15 cellular contexts compared by ENCODE assay signal in genomic region chr11:75626692-75627536, GRCh38. TPM values are rescaled to one million over a fixed set of nuclear protein-coding genes. Genes with fewer than 3 reads are reported as not detected.
DNase-seq lines count a peak whose midpoint lies in the region; FAIRE-seq and TF ChIP-seq lines count a peak whose summit lies in the region.
"Had no signal": no experiment of that assay in that cellular context is flagged by ENCODE, and none has a peak within 500 bp of the region (broad histone marks: within the 10 kb centered on the region; RNA-seq: fewer than 3 reads in every experiment).

No MANE protein-coding gene starts in this region.

- H3K9me3 ChIP-seq in ascending aorta = no peaks in the 10 kb centered on the region
- H3K9me3 ChIP-seq: uterus had no signal

- H3K27me3 Mint-ChIP-seq in nephron progenitor cell (ENCODE audit: low read depth, poor library complexity) = peaks cover 84% of the 10 kb centered on the region

- peak overlapping the region; percentile 34 for H3K27ac Mint-ChIP-seq in nephron progenitor cell
- H3K27ac Mint-ChIP-seq: activated CD4-positive, alpha-beta T cell treated with anti-CD3 and anti-CD28 coated beads for 36 hours had no signal

- FAIRE-seq in bronchial epithelial cell (lab: Jason Lieb, UNC) (no peak), GM12891 (lab: Jason Lieb, UNC) (no peak)

- no peak overlapping the region for H3K4me3 ChIP-seq in bronchial epithelial cell (ENCODE audit: low read depth, low read length)
- H3K4me3 ChIP-seq in ascending aorta = no peak overlapping the region
- H3K4me3 ChIP-seq: uterus had no signal

- no peak for TF ChIP-seq POLR2A in GM12891 (IDR thresholded peaks at IDR 0.05; ENCODE audit: low read depth, low read length)

- intact Hi-C loops in ascending aorta (cut with DNase I) = no loop called here

- no peaks in the 10 kb centered on the region for H3K36me3 ChIP-seq in bronchial epithelial cell (ENCODE audit: control insufficient read depth, insufficient read depth, low read length)
- H3K36me3 ChIP-seq in ascending aorta = no peaks in the 10 kb centered on the region
- H3K36me3 ChIP-seq: uterus had no signal

- no peak overlapping the region for H3K4me3 Mint-ChIP-seq in nephron progenitor cell
- H3K4me3 Mint-ChIP-seq: activated CD4-positive, alpha-beta T cell treated with anti-CD3 and anti-CD28 coated beads for 36 hours; activated T-cell treated with anti-CD3 and anti-CD28 coated beads, Interleukin-2, amount 50 U/mL, for 4 hours had no signal

- peaks cover 0 to 4% of the 10 kb centered on the region in 2 donors for H3K4me1 ChIP-seq in ascending aorta
- H3K4me1 ChIP-seq: uterus had no signal

- H3K4me1 Mint-ChIP-seq in nephron progenitor cell = peaks cover 38% of the 10 kb centered on the region
- H3K4me1 Mint-ChIP-seq: activated CD4-positive, alpha-beta T cell treated with anti-CD3 and anti-CD28 coated beads for 36 hours had no signal

- peak; percentile 42 for DNase-seq in Daoy (ENCODE audit: low read depth)
- DNase-seq in NCI-H748 (lab: John Stamatoyannopoulos, UW; ENCODE audit: unreplicated experiment) = peak; percentile 87
- DNase-seq in bronchial epithelial cell (ENCODE audit: low read depth) = peak; percentile 4
- no peak for DNase-seq in nephron progenitor cell
- no peak for DNase-seq in NOMO-1 treated with DMSO at 0.1 percent for 48 hours (lab: John Stamatoyannopoulos, UW; ENCODE audit: unreplicated experiment)
- no peak for DNase-seq in GM12891 (ENCODE audit: insufficient read length, low spot score)
- DNase-seq in ascending aorta (ENCODE audit: low spot score in 2 of 2) = no peak
- DNase-seq in NCI-H1417 treated with DMSO at 0.1 percent for 48 hours (lab: John Stamatoyannopoulos, UW) = no peak
- DNase-seq: activated CD4-positive, alpha-beta T cell treated with anti-CD3 and anti-CD28 coated beads for 36 hours; activated T-cell treated with anti-CD3 and anti-CD28 coated beads, Interleukin-2, amount 50 U/mL, for 4 hours; NCI-H2107; stimulated activated CD4-positive, alpha-beta T cell treated with anti-CD3 and anti-CD28 coated beads, Interleukin-4, amount 100 ng/mL, for 24 hours; stimulated activated naive CD4-positive, alpha-beta T cell; uterus had no signal

- TF ChIP-seq CTCF in bronchial epithelial cell (IDR thresholded peaks at IDR 0.05; ENCODE audit: insufficient read depth, low read length, severe bottlenecking) (no peak), nephron progenitor cell (IDR thresholded peaks at IDR 0.05) (no peak), ascending aorta (IDR thresholded peaks at IDR 0.05) (no peak)

- no peaks in the 10 kb centered on the region for H3K27me3 ChIP-seq in bronchial epithelial cell (ENCODE audit: control insufficient read depth, insufficient read depth, low read length)
- no peaks in the 10 kb centered on the region for H3K27me3 ChIP-seq in ascending aorta
- H3K27me3 ChIP-seq: uterus had no signal

- no peak overlapping the region for H3K27ac ChIP-seq in ascending aorta
- H3K27ac ChIP-seq: uterus had no signal

- H3K36me3 Mint-ChIP-seq in nephron progenitor cell (ENCODE audit: low read depth) = no peaks in the 10 kb centered on the region

- no peaks in the 10 kb centered on the region for H3K9me3 Mint-ChIP-seq in nephron progenitor cell
- H3K9me3 Mint-ChIP-seq: activated T-cell treated with anti-CD3 and anti-CD28 coated beads, Interleukin-2, amount 50 U/mL, for 4 hours had no signal

TF ChIP-seq in GM12891, 5 proteins besides CTCF, POLR2A, EP300 and RAD21:
- TF ChIP-seq POLR2AphosphoS5 (IDR thresholded peaks at IDR 0.05; ENCODE audit: low read depth, low read length) (no peak), TAF1 (IDR thresholded peaks at IDR 0.05; ENCODE audit: low read depth, low read length) (no peak), PAX5 (IDR thresholded peaks at IDR 0.05; ENCODE audit: insufficient read depth, low read length, severe bottlenecking) (no peak), SPI1 (IDR thresholded peaks at IDR 0.05; ENCODE audit: low read depth, low read length) (no peak), POU2F2 (IDR thresholded peaks at IDR 0.05; ENCODE audit: low read depth, low read length) (no peak)
TF ChIP-seq in GM12891: peak in this region for 0.

RNA-seq across cellular contexts. Expression of gene MAP6, which starts 41.9 kb away (rescaled TPM):
- 0.36 and 0.40 TPM in 2 replicates for total RNA-seq in Daoy (2014; rRNA removed; shearing (Covaris generic))
- total RNA-seq in bronchial epithelial cell (0.13 TPM in 1 of 2 replicates, not detected in the other), ascending aorta (15.8 TPM)
- polyA plus RNA-seq in GM12891 (2012; ENCODE audit: low read depth, missing spikeins) = 0.01 TPM
- total RNA-seq: activated T-cell treated with anti-CD3 and anti-CD28 coated beads, Interleukin-2, amount 50 U/mL, for 4 hours; OCI-LY7 had no signal

Comparison
In these comparisons a context has a peak if more than half of its experiments do, and no peak if none do; other contexts are left out.
1. DNase-seq: peak in Daoy (single experiment), NCI-H748 (single experiment) and bronchial epithelial cell (single experiment); none in nephron progenitor cell (single experiment), NOMO-1 treated with DMSO at 0.1 percent for 48 hours (single experiment), GM12891 (single experiment), ascending aorta (0 of 2) and NCI-H1417 treated with DMSO at 0.1 percent for 48 hours (single experiment).
2. RNA of gene MAP6, which starts 41.9 kb away (total RNA-seq): 15.8 TPM in ascending aorta (single experiment); 0.36 to 0.40 TPM in Daoy and 0.13 TPM in bronchial epithelial cell; every median in the first group is over 10 times any median in the second.